ENCODE assay signal across 14 cellular contexts in the genomic region with DNA sequence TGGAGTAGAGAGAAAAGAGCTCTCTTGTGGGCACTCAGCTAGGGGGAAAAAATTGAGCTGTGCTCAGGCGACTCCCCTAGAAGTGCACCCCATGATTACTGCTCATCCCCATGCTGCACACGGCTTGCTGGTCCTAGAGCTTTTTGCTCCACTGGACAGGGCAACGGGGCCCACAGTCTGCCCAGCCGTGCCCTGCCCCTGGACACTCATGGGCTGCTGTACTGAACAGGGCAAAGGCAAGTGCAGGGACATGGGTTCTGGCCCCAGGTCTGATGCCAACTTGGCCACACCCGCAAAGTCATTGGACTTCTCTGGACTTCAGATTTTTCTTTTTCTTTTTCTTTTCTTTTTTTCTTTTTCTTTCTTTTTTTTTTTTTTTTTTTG. TPM values are rescaled to one million over a fixed set of nuclear protein-coding genes. Genes with fewer than 3 reads are reported as not detected.
DNase-seq lines count a peak whose midpoint lies in the region; ATAC-seq and TF ChIP-seq lines count a peak whose summit lies in the region.
"Had no signal": no experiment of that assay in that cellular context is flagged by ENCODE, and none has a peak within 500 bp of the region (broad histone marks: within the 10 kb centered on the region; RNA-seq: fewer than 3 reads in every experiment).

No MANE protein-coding gene starts in this region.

- H3K4me3 ChIP-seq in heart right ventricle: no peak overlapping the region
- H3K4me3 ChIP-seq in upper lobe of left lung: no peak overlapping the region
- H3K4me3 ChIP-seq: SJCRH30 had no signal

- H3K36me3 ChIP-seq in heart right ventricle: no peaks in the 10 kb centered on the region
- H3K36me3 ChIP-seq in upper lobe of left lung: no peaks in the 10 kb centered on the region
- H3K36me3 ChIP-seq: SJCRH30 had no signal

- H3K9me3 ChIP-seq in heart right ventricle: no peaks in the 10 kb centered on the region
- H3K9me3 ChIP-seq in upper lobe of left lung: no peaks in the 10 kb centered on the region
- H3K9me3 ChIP-seq in CD4-positive, alpha-beta T cell (ENCODE audit: control insufficient read depth, low read length): no peaks in the 10 kb centered on the region
- H3K9me3 ChIP-seq: Caco-2, SJCRH30 had no signal

- H3K4me1 ChIP-seq in heart right ventricle (peaks cover 11 to 81% (median 55%) of the 10 kb centered on the region in 9 donors), upper lobe of left lung (peaks cover 34 to 44% (median 36%) of the 10 kb centered on the region in 4 donors)

- DNase-seq in heart right ventricle (no peak), left cardiac atrium (no peak), RWPE1 (ENCODE audit: low spot score) (no peak), memory B cell (ENCODE audit: low spot score in 2 of 2) (no peak), upper lobe of left lung (no peak)
- DNase-seq in CD4-positive, alpha-beta T cell: no peak
- DNase-seq: Caco-2, kidney, NCI-H446 treated with DMSO at 0.1 percent for 48 hours, T-helper 9 cell had no signal

- POLR2A ChIA-PET in RWPE1 (lab: Yijun Ruan, JAX; ENCODE audit: low non-redundant PET): no interaction called here
- POLR2A ChIA-PET in CD4-positive, alpha-beta T cell (lab: Charles Lee): no interaction called here

- no peak for TF ChIP-seq POLR2A in upper lobe of left lung (IDR thresholded peaks at IDR 0.05)

- H3K27me3 ChIP-seq in heart right ventricle (no peaks in the 10 kb centered on the region), upper lobe of left lung (no peaks in the 10 kb centered on the region)
- no peaks in the 10 kb centered on the region for H3K27me3 ChIP-seq in CD4-positive, alpha-beta T cell (ENCODE audit: control insufficient read depth, insufficient read depth, low read length)
- H3K27me3 ChIP-seq: SJCRH30 had no signal

- no peaks in the 10 kb centered on the region for H3K27me3 Mint-ChIP-seq in memory B cell
- H3K27me3 Mint-ChIP-seq in CD4-positive, alpha-beta T cell: no peaks in the 10 kb centered on the region

- CTCF ChIA-PET in RWPE1 (lab: Yijun Ruan, JAX): interaction anchor here (0.6 kb wide), 1 partner anchor 12 kb away, joined by 8 read pairs; no protein-coding TSS in a partner anchor
- CTCF ChIA-PET in CD4-positive, alpha-beta T cell (lab: Charles Lee): no interaction called here

- WGBS in heart right ventricle, 2 donors: 96 to 98% methylated on average over 5 of the region's 5 CpGs
- WGBS in upper lobe of left lung, 2 donors: 79 to 84% methylated on average over 5 of the region's 5 CpGs

- no peak overlapping the region for H3K4me3 Mint-ChIP-seq in memory B cell
- no peak overlapping the region for H3K4me3 Mint-ChIP-seq in CD4-positive, alpha-beta T cell
- H3K4me3 Mint-ChIP-seq: stimulated activated effector memory CD8-positive, alpha-beta T cell treated with anti-CD3 and anti-CD28 coated beads, Interleukin-12 subunit alpha, Interleukin-12 subunit beta, amount 100 ng/mL, for 72 hours had no signal

- intact Hi-C loops in heart right ventricle (cut with DNase I) (no loop called here), left cardiac atrium (cut with DNase I) (no loop called here)
- intact Hi-C loops in CD4-positive, alpha-beta T cell (cut with DNase I, micrococcal nuclease): loop anchor here in 1 of 2 experiments (1.0 kb wide), 1 partner anchor 209 kb away; no protein-coding TSS in a partner anchor

- H3K27ac ChIP-seq in heart right ventricle: peak overlapping the region; percentile 74 to 94 (median 88)
- peak overlapping the region; percentile 53; the same call in 1 of the 2 replicates for H3K27ac ChIP-seq in RWPE1
- H3K27ac ChIP-seq in upper lobe of left lung: peak overlapping the region in 3 of 4 donors; percentile 4 to 85 (median 85)
- no peak overlapping the region for H3K27ac ChIP-seq in CD4-positive, alpha-beta T cell (ENCODE audit: low read depth, low read length)

- no peaks in the 10 kb centered on the region for H3K36me3 Mint-ChIP-seq in memory B cell
- no peaks in the 10 kb centered on the region for H3K36me3 Mint-ChIP-seq in CD4-positive, alpha-beta T cell (ENCODE audit: low read depth)
- H3K36me3 Mint-ChIP-seq: stimulated activated effector memory CD8-positive, alpha-beta T cell treated with anti-CD3 and anti-CD28 coated beads, Interleukin-12 subunit alpha, Interleukin-12 subunit beta, amount 100 ng/mL, for 72 hours had no signal

- peaks cover 14% of the 10 kb centered on the region for H3K4me1 Mint-ChIP-seq in memory B cell
- H3K4me1 Mint-ChIP-seq in CD4-positive, alpha-beta T cell (ENCODE audit: low read depth): peaks cover 6% of the 10 kb centered on the region

- no peaks in the 10 kb centered on the region for H3K9me3 Mint-ChIP-seq in memory B cell
- no peaks in the 10 kb centered on the region for H3K9me3 Mint-ChIP-seq in CD4-positive, alpha-beta T cell
- H3K9me3 Mint-ChIP-seq: stimulated activated effector memory CD8-positive, alpha-beta T cell treated with anti-CD3 and anti-CD28 coated beads, Interleukin-12 subunit alpha, Interleukin-12 subunit beta, amount 100 ng/mL, for 72 hours had no signal

- H3K27ac Mint-ChIP-seq in memory B cell: peak overlapping the region; percentile 30
- H3K27ac Mint-ChIP-seq in CD4-positive, alpha-beta T cell: no peak overlapping the region
- H3K27ac Mint-ChIP-seq: stimulated activated effector memory CD8-positive, alpha-beta T cell treated with anti-CD3 and anti-CD28 coated beads, Interleukin-12 subunit alpha, Interleukin-12 subunit beta, amount 100 ng/mL, for 72 hours had no signal

- ATAC-seq in heart right ventricle (peak in 1 of 8 donors; percentile 33), left cardiac atrium (no peak), memory B cell (ENCODE audit: low read depth) (no peak), upper lobe of left lung (ENCODE audit: low FRiP score in 2 of 2) (no peak), GM18873 (IDR thresholded peaks at IDR 0.05; ENCODE audit: low FRiP score, unreplicated experiment) (no peak)
- ATAC-seq in activated CD4-positive, CD25-positive, alpha-beta regulatory T cell treated with anti-CD3 and anti-CD28 coated beads, Interleukin-2, amount 50 U/mL, for 24 hours: no peak
- no peak for ATAC-seq in CD4-positive, alpha-beta T cell (ENCODE audit: poor library complexity)

- TF ChIP-seq EP300 in upper lobe of left lung (IDR thresholded peaks at IDR 0.05): no peak

- TF ChIP-seq CTCF in heart right ventricle (IDR thresholded peaks at IDR 0.05): no peak
- TF ChIP-seq CTCF in RWPE1 (conservative IDR thresholded peaks at IDR 0.05; ENCODE audit: low read depth): no peak
- no peak for TF ChIP-seq CTCF in upper lobe of left lung (IDR thresholded peaks at IDR 0.05)
- no peak for TF ChIP-seq CTCF in CD4-positive, alpha-beta T cell (IDR thresholded peaks at IDR 0.05)

RNA-seq across cellular contexts. Expression of gene TARBP1, which starts 42.8 kb away (rescaled TPM):
- total RNA-seq in heart right ventricle (10 to 100 TPM in 3 of 10 donors, 1 to 10 TPM in 7; 6.9 to 11.7 (median 9.0) TPM), left cardiac atrium (10 to 100 TPM in 1 of 2 donors, 1 to 10 TPM in 1; 9.6 to 10.1 TPM), upper lobe of left lung (10 to 100 TPM; 17.6 to 51.2 (median 25.8) TPM)
- 10 to 100 TPM in 1 of 2 donors, 1 to 10 TPM in 1; 4.6 to 49.9 TPM for polyA plus RNA-seq in heart right ventricle
- 10 to 100 TPM; 38.4 to 40.9 TPM for total RNA-seq in CD4-positive, alpha-beta T cell
